25 cellular contexts compared by ENCODE assay signal in genomic region chr9:26650325-26650724, GRCh38.
"Had no signal": no experiment of that assay in that cellular context is flagged by ENCODE, and none has a peak within 500 bp of the region (broad histone marks: within the 10 kb centered on the region; RNA-seq: fewer than 3 reads in every experiment).

No MANE protein-coding gene starts in this region.

- DNase-seq: activated B cell treated with CpG ODN at 0.5 μM for 24 hours; activated CD4-positive, alpha-beta T cell treated with anti-CD3 and anti-CD28 coated beads for 1 hour; activated CD4-positive, alpha-beta T cell treated with anti-CD3 and anti-CD28 coated beads, Interleukin-2, amount 10 ng/mL, durations not matched to agents 24 days and 14 days; activated CD4-positive, alpha-beta T cell treated with anti-CD3 and anti-CD28 coated beads, Interleukin-2, amount 50 U/mL, for 48 hours; activated CD8-positive, alpha-beta memory T cell treated with anti-CD3 and anti-CD28 coated beads, Interleukin-2, amount 10 ng/mL, durations not matched to agents 7 days and 5 days; activated effector memory CD4-positive, alpha-beta T cell treated with Interleukin-2 at 50 U/mL for 16 hours; activated naive CD4-positive, alpha-beta T cell; activated T-cell treated with anti-CD3 and anti-CD28 coated beads, Interleukin-2, amount 50 U/mL, for 24 hours; aorta; caudate nucleus; MM.1S; NCI-H1105 treated with DMSO at 0.1 percent for 48 hours; NCI-H1436 treated with DMSO at 0.1 percent for 48 hours; NCI-H187 treated with DMSO at 0.1 percent for 48 hours; NCI-H2081 treated with DMSO at 0.1 percent for 48 hours; NCI-H2171; NCI-H2227 treated with DMSO at 0.1 percent for 48 hours; NCI-H446 treated with DMSO at 0.1 percent for 48 hours; NCI-H524 treated with DMSO at 0.1 percent for 48 hours; NCI-H774; SHP77; T-helper 17 cell; T-helper 9 cell had no signal

- H3K4me3 ChIP-seq: breast epithelium, SJSA1 had no signal

- ATAC-seq: activated CD8-positive, alpha-beta memory T cell treated with anti-CD3 and anti-CD28 coated beads, Interleukin-2, amount 10 ng/mL, durations not matched to agents 7 days and 5 days; T-helper 17 cell had no signal
